Comparison of ENCODE assay signal across 8 cellular contexts in genomic region chr9:15104826-15105420, GRCh38.
DNase-seq lines count a peak whose midpoint lies in the region; ATAC-seq and TF ChIP-seq lines count a peak whose summit lies in the region.

No MANE protein-coding gene starts in this region.

- WGBS in lower leg skin, 2 donors = 32% methylated on average over 4 of the region's 4 CpGs

- H3K4me3 ChIP-seq in retinal pigment epithelial cell (ENCODE audit: low read length) = no peak overlapping the region
- no peak overlapping the region for H3K4me3 ChIP-seq in lower leg skin (ENCODE audit: low read depth, poor library complexity, severe bottlenecking)

- no peak overlapping the region for H3K27ac ChIP-seq in foreskin keratinocyte

- no peak for TF ChIP-seq POLR2A in lower leg skin (IDR thresholded peaks at IDR 0.05)

- DNase-seq in DMS53 (lab: John Stamatoyannopoulos, UW) (peak; percentile 49), NCI-H69 (lab: John Stamatoyannopoulos, UW) (peak; percentile 72), activated T-cell treated with anti-CD3 and anti-CD28 coated beads for 4 hours (peak; percentile 21), foreskin keratinocyte (peak; percentile 10 to 26), retinal pigment epithelial cell (ENCODE audit: low read depth) (no peak), lower leg skin (ENCODE audit: low spot score in 2 of 2) (no peak)

- no peaks in the 10 kb centered on the region for H3K4me1 ChIP-seq in foreskin keratinocyte

- ATAC-seq in GM19324 (IDR thresholded peaks at IDR 0.05; ENCODE audit: low FRiP score, unreplicated experiment) (peak; percentile 88), HG03135 (IDR thresholded peaks at IDR 0.05; ENCODE audit: unreplicated experiment) (peak; percentile 86), foreskin keratinocyte (peak; percentile 87)

- no peaks in the 10 kb centered on the region for H3K27me3 ChIP-seq in foreskin keratinocyte

- TF ChIP-seq CTCF in foreskin keratinocyte (conservative IDR thresholded peaks at IDR 0.05) (peak; percentile 73), retinal pigment epithelial cell (conservative IDR thresholded peaks at IDR 0.05; ENCODE audit: low read depth, low read length) (peak; percentile 88), lower leg skin (IDR thresholded peaks at IDR 0.05) (no peak)

- intact Hi-C loops in lower leg skin (cut with DNase I; ENCODE audit: low total_unique reads) = no loop called here

Comparison
In these comparisons a context has a peak if more than half of its experiments do, and no peak if none do; other contexts are left out.
1. DNase-seq: peak in DMS53 (single experiment), NCI-H69 (single experiment), activated T-cell treated with anti-CD3 and anti-CD28 coated beads for 4 hours (single experiment) and foreskin keratinocyte (2 of 2); none in retinal pigment epithelial cell (single experiment) and lower leg skin (0 of 2).
2. CTCF ChIP-seq: peak in foreskin keratinocyte (single experiment) and retinal pigment epithelial cell (single experiment); none in lower leg skin (0 of 3).
3. Peak in every context shown above with its lines, with median percentiles within 50 percentile points of each other: ATAC-seq.